In the genomic region with DNA sequence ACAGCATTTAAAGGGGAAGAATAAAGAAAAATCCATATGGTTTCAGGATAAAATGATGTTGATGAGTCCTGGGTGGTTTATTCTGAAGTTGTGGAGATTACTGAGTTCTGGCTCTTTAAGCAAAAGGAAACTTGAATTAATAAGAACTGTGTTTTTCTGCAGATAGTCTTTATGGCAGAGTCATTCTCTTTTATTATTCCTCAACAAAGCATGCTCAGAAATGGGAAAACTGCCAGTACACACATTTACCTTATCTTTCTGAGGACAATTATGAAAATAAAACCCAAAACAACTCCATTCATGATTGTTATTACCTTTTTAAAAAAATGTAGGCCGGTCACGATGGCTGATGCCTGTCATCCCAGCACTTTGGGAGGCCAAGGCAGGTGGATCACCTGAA, we compare ENCODE assay signal across 29 cellular contexts. TPM values are rescaled to one million over a fixed set of nuclear protein-coding genes. Genes with fewer than 3 reads are reported as not detected.
A peak's percentile ranks its signal among the peaks of the same experiment; 100 is the strongest.
DNase-seq lines count a peak whose midpoint lies in the region; ATAC-seq, FAIRE-seq and TF ChIP-seq lines count a peak whose summit lies in the region.
"Had no signal": no experiment of that assay in that cellular context is flagged by ENCODE, and none has a peak within 500 bp of the region (broad histone marks: within the 10 kb centered on the region; RNA-seq: fewer than 3 reads in every experiment).

No MANE protein-coding gene starts in this region.

- BruUV-seq in endothelial cell of umbilical vein (replicated peaks; lab: Mats Ljungman, UMichigan): no TSS peak

- H3K36me3 ChIP-seq in endothelial cell of umbilical vein (ENCODE audit: control insufficient read depth in 2 of 2, extremely low read depth in 1 of 2, insufficient read depth in 2 of 2, low read length in 2 of 2): peaks cover 34 to 43% of the 10 kb centered on the region in 2 experiments
- H3K36me3 ChIP-seq: ovary had no signal

- ATAC-seq in T-cell (replicated peaks in 1 of 4): no peak
- no peak for ATAC-seq in stimulated activated effector memory CD8-positive, alpha-beta T cell treated with anti-CD3 and anti-CD28 coated beads, Interleukin-12 subunit alpha, Interleukin-12 subunit beta, amount 100 ng/mL, for 72 hours
- no peak for ATAC-seq in GM21447 (IDR thresholded peaks at IDR 0.05; ENCODE audit: unreplicated experiment)
- ATAC-seq: upper lobe of right lung had no signal

- H3K27me3 Mint-ChIP-seq in activated naive CD4-positive, alpha-beta T cell treated with anti-CD3 and anti-CD28 coated beads, Interleukin-2, amount 50 U/mL, for 24 hours: no peaks in the 10 kb centered on the region
- no peaks in the 10 kb centered on the region for H3K27me3 Mint-ChIP-seq in activated naive CD4-positive, alpha-beta T cell treated with anti-CD3 and anti-CD28 coated beads, Interleukin-2, amount 10 ng/mL, durations not matched to agents 7 days and 5 days
- no peaks in the 10 kb centered on the region for H3K27me3 Mint-ChIP-seq in T-cell

- H4K20me1 ChIP-seq in endothelial cell of umbilical vein (replicated peaks; ENCODE audit: control insufficient read depth, extremely low read depth, insufficient read depth, low read length): no peaks in the 10 kb centered on the region

- no peaks in the 10 kb centered on the region for H3K9me3 ChIP-seq in endothelial cell of umbilical vein (replicated peaks; ENCODE audit: control insufficient read depth, insufficient read depth, low read length)
- H3K9me3 ChIP-seq: ovary, right atrium auricular region, suprapubic skin, upper lobe of right lung had no signal

- POLR2A ChIA-PET in T-cell (lab: Charles Lee) (no interaction called here), endothelial cell of umbilical vein (lab: Charles Lee) (no interaction called here)

- no peak overlapping the region for H3K9ac ChIP-seq in endothelial cell of umbilical vein (replicated peaks; ENCODE audit: extremely low read depth, insufficient read depth, low read length)

- no peaks in the 10 kb centered on the region for H3K9me3 Mint-ChIP-seq in activated naive CD4-positive, alpha-beta T cell treated with anti-CD3 and anti-CD28 coated beads, Interleukin-2, amount 50 U/mL, for 24 hours
- no peaks in the 10 kb centered on the region for H3K9me3 Mint-ChIP-seq in activated naive CD4-positive, alpha-beta T cell treated with anti-CD3 and anti-CD28 coated beads, Interleukin-2, amount 10 ng/mL, durations not matched to agents 7 days and 5 days
- no peaks in the 10 kb centered on the region for H3K9me3 Mint-ChIP-seq in T-cell
- H3K9me3 Mint-ChIP-seq in stimulated activated effector memory CD8-positive, alpha-beta T cell treated with anti-CD3 and anti-CD28 coated beads, Interleukin-12 subunit alpha, Interleukin-12 subunit beta, amount 100 ng/mL, for 72 hours: no peaks in the 10 kb centered on the region
- H3K9me3 Mint-ChIP-seq: activated naive CD4-positive, alpha-beta T cell treated with anti-CD3 and anti-CD28 coated beads for 36 hours; activated T-helper 1 cell treated with anti-CD3 and anti-CD28 coated beads, Interleukin-12 subunit alpha, Interleukin-12 subunit beta, Interleukin-2, Interleukin-4 antibody, amounts not matched to agents 30 ng/mL and 10 ng/mL and 1 ng/mL, durations not matched to agents 14 hours and 24 hours and 36 hours; nephron progenitor cell had no signal

- intact Hi-C loops in endothelial cell of umbilical vein (cut with micrococcal nuclease): loop anchor here (5.0 kb wide), 1 partner anchor 140 kb away; no protein-coding TSS in a partner anchor

- DNase-seq in activated naive CD4-positive, alpha-beta T cell treated with anti-CD3 and anti-CD28 coated beads, Interleukin-2, amount 10 ng/mL, durations not matched to agents 7 days and 5 days: no peak
- DNase-seq in T-cell: no peak
- DNase-seq in endothelial cell of umbilical vein (ENCODE audit: low read depth, low spot score): peak; percentile 59
- DNase-seq in stimulated activated effector memory CD8-positive, alpha-beta T cell treated with anti-CD3 and anti-CD28 coated beads, Interleukin-12 subunit alpha, Interleukin-12 subunit beta, amount 100 ng/mL, for 72 hours (ENCODE audit: low spot score in 2 of 2): no peak
- DNase-seq in ureter (ENCODE audit: low spot score): no peak
- no peak for DNase-seq in HCEC 1CT
- DNase-seq: activated CD4-positive, CD25-positive, alpha-beta regulatory T cell treated with anti-CD3 and anti-CD28 coated beads, Interleukin-2, amount 50 U/mL, for 72 hours; activated naive CD4-positive, alpha-beta T cell treated with anti-CD3 and anti-CD28 coated beads for 36 hours; anterior cingulate cortex; C1 segment of cervical spinal cord; central memory CD4-positive, alpha-beta T cell; dorsolateral prefrontal cortex; hypothalamus; KG1; midbrain; MM.1S; NCI-H446; NCI-H82; nephron progenitor cell; ovary; stimulated activated CD4-positive, alpha-beta T cell treated with anti-CD3 and anti-CD28 coated beads, Interleukin-2, amount 100 ng/mL, for 24 hours; upper lobe of right lung had no signal

- TF ChIP-seq POLR2A in endothelial cell of umbilical vein (IDR thresholded peaks at IDR 0.05; ENCODE audit: low read depth, low read length): no peak

- H2AFZ ChIP-seq in endothelial cell of umbilical vein (ENCODE audit: low read depth, low read length): no peak overlapping the region

- peak overlapping the region; percentile 11 for H3K27ac Mint-ChIP-seq in activated naive CD4-positive, alpha-beta T cell treated with anti-CD3 and anti-CD28 coated beads, Interleukin-2, amount 50 U/mL, for 24 hours
- no peak overlapping the region for H3K27ac Mint-ChIP-seq in activated naive CD4-positive, alpha-beta T cell treated with anti-CD3 and anti-CD28 coated beads, Interleukin-2, amount 10 ng/mL, durations not matched to agents 7 days and 5 days
- peak overlapping the region; percentile 44 to 52 for H3K27ac Mint-ChIP-seq in T-cell
- peak overlapping the region; percentile 86 for H3K27ac Mint-ChIP-seq in stimulated activated effector memory CD8-positive, alpha-beta T cell treated with anti-CD3 and anti-CD28 coated beads, Interleukin-12 subunit alpha, Interleukin-12 subunit beta, amount 100 ng/mL, for 72 hours
- H3K27ac Mint-ChIP-seq: activated naive CD4-positive, alpha-beta T cell treated with anti-CD3 and anti-CD28 coated beads for 36 hours; activated T-helper 1 cell treated with anti-CD3 and anti-CD28 coated beads, Interleukin-12 subunit alpha, Interleukin-12 subunit beta, Interleukin-2, Interleukin-4 antibody, amounts not matched to agents 30 ng/mL and 10 ng/mL and 1 ng/mL, durations not matched to agents 14 hours and 24 hours and 36 hours; nephron progenitor cell had no signal

- H3K79me2 ChIP-seq in endothelial cell of umbilical vein (ENCODE audit: control insufficient read depth, insufficient read depth, low read length): no peaks in the 10 kb centered on the region

- H3K4me3 Mint-ChIP-seq in activated naive CD4-positive, alpha-beta T cell treated with anti-CD3 and anti-CD28 coated beads, Interleukin-2, amount 50 U/mL, for 24 hours: no peak overlapping the region
- H3K4me3 Mint-ChIP-seq in activated naive CD4-positive, alpha-beta T cell treated with anti-CD3 and anti-CD28 coated beads, Interleukin-2, amount 10 ng/mL, durations not matched to agents 7 days and 5 days: no peak overlapping the region
- no peak overlapping the region for H3K4me3 Mint-ChIP-seq in T-cell
- H3K4me3 Mint-ChIP-seq in stimulated activated effector memory CD8-positive, alpha-beta T cell treated with anti-CD3 and anti-CD28 coated beads, Interleukin-12 subunit alpha, Interleukin-12 subunit beta, amount 100 ng/mL, for 72 hours: no peak overlapping the region
- H3K4me3 Mint-ChIP-seq: activated naive CD4-positive, alpha-beta T cell treated with anti-CD3 and anti-CD28 coated beads for 36 hours; activated T-helper 1 cell treated with anti-CD3 and anti-CD28 coated beads, Interleukin-12 subunit alpha, Interleukin-12 subunit beta, Interleukin-2, Interleukin-4 antibody, amounts not matched to agents 30 ng/mL and 10 ng/mL and 1 ng/mL, durations not matched to agents 14 hours and 24 hours and 36 hours; nephron progenitor cell had no signal

- no peaks in the 10 kb centered on the region for H3K27me3 ChIP-seq in endothelial cell of umbilical vein (ENCODE audit: control insufficient read depth in 2 of 2, insufficient read depth in 2 of 2, low read length in 2 of 2)
- H3K27me3 ChIP-seq: dorsolateral prefrontal cortex, ovary, right atrium auricular region, suprapubic skin, upper lobe of right lung had no signal

- no peak for FAIRE-seq in endothelial cell of umbilical vein (lab: Jason Lieb, UNC)
- FAIRE-seq: GM12891, TTC549 had no signal

- H3K27ac ChIP-seq in endothelial cell of umbilical vein (ENCODE audit: insufficient read depth, low read depth, low read length): no peak overlapping the region
- H3K27ac ChIP-seq: ovary, right atrium auricular region, suprapubic skin, upper lobe of right lung had no signal

- H3K36me3 Mint-ChIP-seq in activated naive CD4-positive, alpha-beta T cell treated with anti-CD3 and anti-CD28 coated beads, Interleukin-2, amount 50 U/mL, for 24 hours: peaks cover 27% of the 10 kb centered on the region
- H3K36me3 Mint-ChIP-seq in activated naive CD4-positive, alpha-beta T cell treated with anti-CD3 and anti-CD28 coated beads, Interleukin-2, amount 10 ng/mL, durations not matched to agents 7 days and 5 days: peaks cover 71% of the 10 kb centered on the region
- H3K36me3 Mint-ChIP-seq in T-cell: peaks cover 61% of the 10 kb centered on the region
- H3K36me3 Mint-ChIP-seq in stimulated activated effector memory CD8-positive, alpha-beta T cell treated with anti-CD3 and anti-CD28 coated beads, Interleukin-12 subunit alpha, Interleukin-12 subunit beta, amount 100 ng/mL, for 72 hours: peaks cover 97% of the 10 kb centered on the region

- H3K4me1 Mint-ChIP-seq in activated naive CD4-positive, alpha-beta T cell treated with anti-CD3 and anti-CD28 coated beads, Interleukin-2, amount 50 U/mL, for 24 hours: peaks cover 18% of the 10 kb centered on the region
- peaks cover 16% of the 10 kb centered on the region for H3K4me1 Mint-ChIP-seq in activated naive CD4-positive, alpha-beta T cell treated with anti-CD3 and anti-CD28 coated beads, Interleukin-2, amount 10 ng/mL, durations not matched to agents 7 days and 5 days
- peaks cover 15 to 19% (median 17%) of the 10 kb centered on the region in 3 donors for H3K4me1 Mint-ChIP-seq in T-cell
- peaks cover 30% of the 10 kb centered on the region for H3K4me1 Mint-ChIP-seq in stimulated activated effector memory CD8-positive, alpha-beta T cell treated with anti-CD3 and anti-CD28 coated beads, Interleukin-12 subunit alpha, Interleukin-12 subunit beta, amount 100 ng/mL, for 72 hours
- H3K4me1 Mint-ChIP-seq: nephron progenitor cell had no signal

- no peak overlapping the region for H3K4me3 ChIP-seq in endothelial cell of umbilical vein (replicated peaks in 1 of 3; ENCODE audit: insufficient read depth in 1 of 3, low read depth in 1 of 3, low read length in 3 of 3)
- H3K4me3 ChIP-seq: dorsolateral prefrontal cortex, ovary, right atrium auricular region, suprapubic skin, upper lobe of right lung had no signal

- CTCF ChIA-PET in activated naive CD4-positive, alpha-beta T cell treated with anti-CD3 and anti-CD28 coated beads, Interleukin-2, amount 10 ng/mL, durations not matched to agents 7 days and 5 days (lab: Charles Lee): no interaction called here
- CTCF ChIA-PET in T-cell (lab: Charles Lee): no interaction called here
- CTCF ChIA-PET in endothelial cell of umbilical vein (lab: Charles Lee): no interaction called here

- no peak overlapping the region for H3K4me2 ChIP-seq in endothelial cell of umbilical vein (ENCODE audit: insufficient read depth, low read length)

- no peak for TF ChIP-seq CTCF in endothelial cell of umbilical vein (IDR thresholded peaks at IDR 0.05; ENCODE audit: extremely low read depth in 1 of 2, insufficient read depth in 1 of 2, low read depth in 1 of 2, low read length in 2 of 2)

- no peaks in the 10 kb centered on the region for H3K9me1 ChIP-seq in endothelial cell of umbilical vein (replicated peaks; ENCODE audit: control insufficient read depth, extremely low read depth, insufficient read depth, low read length)

- dilution Hi-C loops in endothelial cell of umbilical vein (cut with MboI; ENCODE audit: extremely low pct_ligation_motif_present, low sequenced_read_pairs): no loop called here

- H3K4me1 ChIP-seq in endothelial cell of umbilical vein (ENCODE audit: control insufficient read depth, extremely low read depth, insufficient read depth, low read length): peaks cover 18% of the 10 kb centered on the region
- H3K4me1 ChIP-seq: right atrium auricular region, suprapubic skin, upper lobe of right lung had no signal

RNA-seq across cellular contexts. Expression of gene ADD1, which starts 58.5 kb away (rescaled TPM):
- 100 to 1,000 TPM; 241 to 274 (median 256) TPM for total RNA-seq in T-cell
- total RNA-seq in endothelial cell of umbilical vein: 280 and 305 TPM in 2 replicates
- 219 and 240 TPM in 2 replicates for polyA plus RNA-seq in endothelial cell of umbilical vein
- 224 and 238 TPM in 2 replicates for polyA plus RNA-seq in endothelial cell of umbilical vein (2011; cell fraction: cytosol; rRNA removed)
- polyA plus RNA-seq in endothelial cell of umbilical vein (2011; cell fraction: nucleus; rRNA removed): 419 and 491 TPM in 2 replicates
- 207 and 220 TPM in 2 replicates for polyA plus RNA-seq in endothelial cell of umbilical vein (2012)
- 189 and 232 TPM in 2 replicates for polyA minus RNA-seq in endothelial cell of umbilical vein
- polyA minus RNA-seq in endothelial cell of umbilical vein (2011; cell fraction: cytosol; rRNA and poly(A)+ RNA removed): 23.2 TPM
- 162 and 211 TPM in 2 replicates for polyA minus RNA-seq in endothelial cell of umbilical vein (2011; cell fraction: nucleus; rRNA and poly(A)+ RNA removed)
- 416 TPM for total RNA-seq in ureter
